ENCODE assay signal across 25 cellular contexts in the genomic region with DNA sequence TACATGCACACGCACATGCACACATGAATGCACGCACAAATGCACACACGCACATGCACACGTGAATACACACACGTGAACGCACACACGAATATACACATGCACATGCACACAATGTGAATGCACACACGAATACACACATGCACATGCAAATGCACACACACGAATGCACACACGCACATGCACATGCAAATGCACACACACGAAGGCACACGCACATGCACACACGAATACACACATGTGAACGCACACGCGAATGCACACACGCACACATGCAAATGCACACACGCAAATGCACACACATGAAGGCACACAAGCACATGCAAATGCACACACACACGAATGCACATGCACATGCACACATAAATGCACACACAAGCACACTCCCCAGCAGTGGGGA.
A peak's percentile ranks its signal among the peaks of the same experiment; 100 is the strongest.
DNase-seq lines count a peak whose midpoint lies in the region; ATAC-seq, FAIRE-seq and TF ChIP-seq lines count a peak whose summit lies in the region.
"Had no signal": no experiment of that assay in that cellular context is flagged by ENCODE, and none has a peak within 500 bp of the region (broad histone marks: within the 10 kb centered on the region; RNA-seq: fewer than 3 reads in every experiment).

No MANE protein-coding gene starts in this region.

- H4K20me1 ChIP-seq in H1 (replicated peaks in 1 of 2; ENCODE audit: control insufficient read depth in 1 of 2, insufficient read depth in 2 of 2, low read length in 2 of 2): peaks cover 0 to 4% of the 10 kb centered on the region in 2 experiments

- no peaks in the 10 kb centered on the region for H3K79me2 ChIP-seq in H1 (ENCODE audit: control insufficient read depth in 1 of 2, insufficient read depth in 2 of 2, low read length in 2 of 2)

- no peak overlapping the region for H4K8ac ChIP-seq in H1 (ENCODE audit: extremely low read depth, insufficient read depth, low read length)

- POLR2A ChIA-PET in HEK293 (lab: Yijun Ruan, JAX): no interaction called here
- POLR2A ChIA-PET in H1 (lab: Charles Lee; ENCODE audit: partially characterized antibody): no interaction called here

- H3K27me3 ChIP-seq in heart right ventricle: no peaks in the 10 kb centered on the region
- no peaks in the 10 kb centered on the region for H3K27me3 ChIP-seq in H1 (replicated peaks in 1 of 4; ENCODE audit: control insufficient read depth in 3 of 4, extremely low read depth in 1 of 4, insufficient read depth in 3 of 4, low read length in 3 of 4)
- H3K27me3 ChIP-seq: BE2C, MG63 had no signal

- H2BK15ac ChIP-seq in H1 (ENCODE audit: low read length): no peak overlapping the region

- no peak overlapping the region for H3K18ac ChIP-seq in H1 (ENCODE audit: extremely low read depth, low read length)

- 91 to 94% methylated on average over 19 of the region's 19 CpGs for WGBS in heart right ventricle, 2 donors
- WGBS in H1 (ENCODE audit: extremely low coverage in 1 of 2, insufficient coverage in 1 of 2, insufficient read length in 1 of 2, insufficient replicate concordance in 2 of 2, low coverage in 1 of 2, low lambda C conversion rate in 2 of 2, missing lambda C conversion rate in 1 of 2), 2 experiments: 87% methylated on average over 19 of the region's 19 CpGs; no CpG with 5 or more reads in 1 of the 2 experiments

- H3K4me3 Mint-ChIP-seq in stimulated activated naive B cell treated with anti-CD40 and anti-IgM and Interleukin-4, amounts not matched to agents 10 μg/mL and 1 μg/mL and 100 μg/mL, for 72 hours: no peak overlapping the region
- no peak overlapping the region for H3K4me3 Mint-ChIP-seq in progenitor cell of endocrine pancreas (ENCODE audit: low read depth)
- H3K4me3 Mint-ChIP-seq: CD14-positive monocyte; CD8-positive, alpha-beta memory T cell had no signal

- TF ChIP-seq CTCF in heart right ventricle (IDR thresholded peaks at IDR 0.05) (no peak), HEK293 (tag by site-specific recombination; IDR thresholded peaks at IDR 0.05) (no peak), H1 (IDR thresholded peaks at IDR 0.05; ENCODE audit: control extremely low read depth in 1 of 3, insufficient read depth in 1 of 3, low read depth in 1 of 3, low read length in 3 of 3) (no peak), progenitor cell of endocrine pancreas (IDR thresholded peaks at IDR 0.05; ENCODE audit: unreplicated experiment) (no peak)

- no peak overlapping the region for H4K5ac ChIP-seq in H1 (ENCODE audit: insufficient read length, low read depth, low read length)

- H3K4me1 ChIP-seq in heart right ventricle: peaks cover 12 to 50% (median 25%) of the 10 kb centered on the region in 9 donors
- H3K4me1 ChIP-seq in HEK293 (ENCODE audit: control insufficient read depth, insufficient read depth, low read length): no peaks in the 10 kb centered on the region
- peaks cover 0 to 3% (median 0%) of the 10 kb centered on the region in 4 experiments; a peak in 1 of 7 replicates for H3K4me1 ChIP-seq in H1 (replicated peaks in 1 of 4; ENCODE audit: control insufficient read depth in 3 of 4, insufficient read depth in 4 of 4, low read length in 3 of 4)
- H3K4me1 ChIP-seq: BE2C had no signal

- TF ChIP-seq EP300 in H1 (IDR thresholded peaks at IDR 0.05; ENCODE audit: borderline replicate concordance in 1 of 2, low read depth in 2 of 2, low read length in 2 of 2): no peak

- DNase-seq in Right ventricle myocardium inferior (ENCODE audit: missing footprints) (peak; percentile 8), heart right ventricle (no peak), H1 (ENCODE audit: low read depth in 1 of 2, low spot score in 2 of 2) (no peak), hippocampal formation (lab: John Stamatoyannopoulos, UW) (no peak), progenitor cell of endocrine pancreas (ENCODE audit: low spot score, unreplicated experiment) (no peak)
- no peak for DNase-seq in stimulated activated naive B cell treated with anti-CD40 and anti-IgM and Interleukin-4, amounts not matched to agents 10 μg/mL and 1 μg/mL and 100 μg/mL, for 72 hours
- DNase-seq: BE2C; CD8-positive, alpha-beta memory T cell; DMS 273 treated with DMSO at 0.1 percent for 48 hours; DMS79; EL; GDM1; H7; KG1; MG63; NCI-H1694; NCI-H2029 treated with DMSO at 0.1 percent for 48 hours; NCI-H226; NCI-H510A; NCI-H69; SK-N-SH had no signal

- FAIRE-seq in H1 (lab: Jason Lieb, UNC): no peak
- FAIRE-seq: GM19239 had no signal

- peak overlapping the region; percentile 68; the same call in 1 of the 2 replicates for H2BK12ac ChIP-seq in H1 (ENCODE audit: low read depth, low read length)

- H3K36me3 ChIP-seq in heart right ventricle (no peaks in the 10 kb centered on the region), HEK293 (ENCODE audit: control insufficient read depth in 2 of 2, insufficient read depth in 1 of 2, low read length in 2 of 2) (no peaks in the 10 kb centered on the region), H1 (ENCODE audit: control insufficient read depth in 2 of 4, insufficient read depth in 4 of 4, low read length in 3 of 4) (no peaks in the 10 kb centered on the region)
- H3K36me3 ChIP-seq: BE2C, MG63 had no signal

- H3K27ac Mint-ChIP-seq in stimulated activated naive B cell treated with anti-CD40 and anti-IgM and Interleukin-4, amounts not matched to agents 10 μg/mL and 1 μg/mL and 100 μg/mL, for 72 hours: peak overlapping the region; percentile 42
- no peak overlapping the region for H3K27ac Mint-ChIP-seq in progenitor cell of endocrine pancreas
- H3K27ac Mint-ChIP-seq: CD14-positive monocyte; CD8-positive, alpha-beta memory T cell had no signal

- H2BK5ac ChIP-seq in H1 (ENCODE audit: low read depth, low read length): no peak overlapping the region; the same call in 1 of the 2 replicates

- peaks cover 3 to 7% of the 10 kb centered on the region in 2 donors for H3K27me3 Mint-ChIP-seq in stimulated activated naive B cell treated with anti-CD40 and anti-IgM and Interleukin-4, amounts not matched to agents 10 μg/mL and 1 μg/mL and 100 μg/mL, for 72 hours
- H3K27me3 Mint-ChIP-seq in progenitor cell of endocrine pancreas: no peaks in the 10 kb centered on the region

- H3K23ac ChIP-seq in H1 (ENCODE audit: insufficient read length): no peak overlapping the region

- H3K14ac ChIP-seq in H1 (ENCODE audit: insufficient read length): no peak overlapping the region

- H3K23me2 ChIP-seq in H1 (ENCODE audit: low read depth, low read length): no peaks in the 10 kb centered on the region; the same call in 1 of the 2 replicates

- no peak overlapping the region for H2BK20ac ChIP-seq in H1 (ENCODE audit: low read length)

- H4K91ac ChIP-seq in H1 (replicated peaks; ENCODE audit: insufficient read length, low read length): no peak overlapping the region

- peaks cover 0 to 2% of the 10 kb centered on the region in 2 donors for H3K4me1 Mint-ChIP-seq in stimulated activated naive B cell treated with anti-CD40 and anti-IgM and Interleukin-4, amounts not matched to agents 10 μg/mL and 1 μg/mL and 100 μg/mL, for 72 hours
- no peaks in the 10 kb centered on the region for H3K4me1 Mint-ChIP-seq in progenitor cell of endocrine pancreas (ENCODE audit: low read depth)
- H3K4me1 Mint-ChIP-seq: CD14-positive monocyte; CD8-positive, alpha-beta memory T cell had no signal

- TF ChIP-seq POLR2A in H1 (IDR thresholded peaks at IDR 0.05; ENCODE audit: control extremely low read depth in 1 of 2, low read depth in 2 of 2, low read length in 2 of 2): no peak

- H3K9ac ChIP-seq in H1 (replicated peaks in 1 of 4; ENCODE audit: extremely low read depth in 1 of 4, low read depth in 3 of 4, low read length in 3 of 4): peak overlapping the region in 1 of 4 experiments; percentile 31; a peak in 1 of 7 replicates
- H3K9ac ChIP-seq: SK-N-SH had no signal

- H3K4ac ChIP-seq in H1 (replicated peaks; ENCODE audit: insufficient read length, low read depth, low read length): peak overlapping the region; percentile 23

- H2AFZ ChIP-seq in H1 (ENCODE audit: low read length): no peak overlapping the region

- H3K4me2 ChIP-seq in H1 (ENCODE audit: insufficient read depth in 1 of 2, low read depth in 2 of 2, low read length in 2 of 2): no peak overlapping the region
- H3K4me2 ChIP-seq: SK-N-SH had no signal

- intact Hi-C loops in Right ventricle myocardium inferior (cut with DNase I) (loop anchor here (5.0 kb wide), 1 partner anchor 70 kb away; no protein-coding TSS in a partner anchor), heart right ventricle (cut with DNase I) (loop anchor here in 2 of 10 donors (5.0 kb wide), 2 partner anchors 130 to 135 kb away; no protein-coding TSS in a partner anchor)

- no peaks in the 10 kb centered on the region for H3K36me3 Mint-ChIP-seq in stimulated activated naive B cell treated with anti-CD40 and anti-IgM and Interleukin-4, amounts not matched to agents 10 μg/mL and 1 μg/mL and 100 μg/mL, for 72 hours
- H3K36me3 Mint-ChIP-seq in progenitor cell of endocrine pancreas (ENCODE audit: insufficient read depth): no peaks in the 10 kb centered on the region
- H3K36me3 Mint-ChIP-seq: CD14-positive monocyte; CD8-positive, alpha-beta memory T cell had no signal

- H2BK120ac ChIP-seq in H1 (replicated peaks; ENCODE audit: low read depth, low read length): no peak overlapping the region

- H3K27ac ChIP-seq in heart right ventricle (no peak overlapping the region), HEK293 (ENCODE audit: extremely low read depth, low read depth, low read length) (no peak overlapping the region), H1 (ENCODE audit: low read depth, low read length) (no peak overlapping the region)
- H3K27ac ChIP-seq: 22Rv1 had no signal

- peaks cover 0 to 4% of the 10 kb centered on the region in 2 donors for H3K9me3 Mint-ChIP-seq in stimulated activated naive B cell treated with anti-CD40 and anti-IgM and Interleukin-4, amounts not matched to agents 10 μg/mL and 1 μg/mL and 100 μg/mL, for 72 hours
- no peaks in the 10 kb centered on the region for H3K9me3 Mint-ChIP-seq in progenitor cell of endocrine pancreas (ENCODE audit: low read depth)

- no peak overlapping the region for H3K4me3 ChIP-seq in heart right ventricle
- no peak overlapping the region for H3K4me3 ChIP-seq in HEK293 (ENCODE audit: low read depth, low read length)
- H3K4me3 ChIP-seq in H1 (ENCODE audit: extremely low read depth in 1 of 4, insufficient read depth in 2 of 4, low read depth in 3 of 4, low read length in 4 of 4): no peak overlapping the region
- H3K4me3 ChIP-seq: MG63 had no signal

- no peak overlapping the region for H2AK5ac ChIP-seq in H1 (ENCODE audit: low read depth, low read length)

- CTCF ChIA-PET in HEK293 (lab: Yijun Ruan, JAX): no interaction called here
- CTCF ChIA-PET in H1 (lab: Charles Lee; ENCODE audit: partially characterized antibody): no interaction called here

- TF ChIP-seq RAD21 in H1 (IDR thresholded peaks at IDR 0.05 in 1 of 2, conservative IDR thresholded peaks at IDR 0.05 in 1 of 2; ENCODE audit: low read depth in 2 of 2, low read length in 2 of 2): no peak

- peaks cover 3% of the 10 kb centered on the region; the same call in 1 of the 2 replicates for H3K79me1 ChIP-seq in H1 (ENCODE audit: low read depth, low read length)

- H3K9me3 ChIP-seq in heart right ventricle (peaks cover 0 to under 1% (median 0%) of the 10 kb centered on the region in 11 donors), HEK293 (ENCODE audit: control insufficient read depth, insufficient read depth, low read depth, low read length) (no peaks in the 10 kb centered on the region), H1 (ENCODE audit: insufficient read depth in 2 of 2, low read depth in 1 of 2, low read length in 1 of 2) (no peaks in the 10 kb centered on the region; a peak in 1 of 4 replicates)
- H3K9me3 ChIP-seq: BE2C, MG63, SK-N-SH had no signal

- H3K56ac ChIP-seq in H1 (replicated peaks; ENCODE audit: insufficient read length, low read depth, low read length): no peak overlapping the region

- ATAC-seq in Right ventricle myocardium inferior: no peak
- no peak for ATAC-seq in heart right ventricle
- no peak for ATAC-seq in stimulated activated naive B cell treated with anti-CD40 and anti-IgM and Interleukin-4, amounts not matched to agents 10 μg/mL and 1 μg/mL and 100 μg/mL, for 72 hours (replicated peaks)
